Comparison of ENCODE assay signal across 25 cellular contexts in the genomic region with DNA sequence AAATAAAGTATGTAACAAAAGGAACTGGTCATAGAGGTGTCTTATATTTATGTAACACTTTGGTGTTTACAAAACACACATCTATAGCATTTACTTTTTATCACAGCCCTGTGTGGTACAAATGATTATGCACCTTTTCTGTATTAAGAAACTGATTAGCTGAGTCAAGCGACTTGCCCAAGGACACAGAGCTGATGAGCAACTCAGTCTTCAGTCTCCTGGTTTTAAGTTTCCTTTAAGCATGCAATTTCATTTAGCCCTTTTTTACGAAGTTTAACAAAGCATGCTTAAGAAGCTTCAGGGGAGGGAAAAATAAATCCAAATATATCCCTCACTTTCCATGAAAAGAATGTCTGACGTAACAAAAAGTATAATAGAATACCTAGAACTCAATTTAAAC. TPM values are rescaled to one million over a fixed set of nuclear protein-coding genes. Genes with fewer than 3 reads are reported as not detected.
DNase-seq lines count a peak whose midpoint lies in the region; ATAC-seq, FAIRE-seq and TF ChIP-seq lines count a peak whose summit lies in the region.
"Had no signal": no experiment of that assay in that cellular context is flagged by ENCODE, and none has a peak within 500 bp of the region (broad histone marks: within the 10 kb centered on the region; RNA-seq: fewer than 3 reads in every experiment).

No MANE protein-coding gene starts in this region.

- DNase-seq in HepG2 (ENCODE audit: low spot score) (no peak), right lobe of liver (no peak), body of pancreas (no peak), kidney epithelial cell (ENCODE audit: low read depth) (no peak), suprapubic skin (ENCODE audit: low spot score in 2 of 2) (no peak), tibial nerve (ENCODE audit: low spot score in 2 of 2) (no peak), NCI-H2107 treated with DMSO at 0.1 percent for 48 hours (lab: John Stamatoyannopoulos, UW; ENCODE audit: unreplicated experiment) (no peak)
- no peak for DNase-seq in activated CD4-positive, alpha-beta T cell treated with anti-CD3 and anti-CD28 coated beads for 4 hours
- DNase-seq: 8988T; CD8-positive, alpha-beta memory T cell; EL; HFFc6; MG63; NCI-H1417; NCI-H1694 treated with DMSO at 0.1 percent for 48 hours; NCI-H2227 treated with DMSO at 0.1 percent for 48 hours; NCI-H510A; NCI-H748 treated with DMSO at 0.1 percent for 48 hours; Peyer's patch had no signal

- H2AFZ ChIP-seq in HepG2 (ENCODE audit: low read length), result no peak overlapping the region

- TF ChIP-seq EP300 in HepG2 (IDR thresholded peaks at IDR 0.05; ENCODE audit: low read depth in 2 of 2, low read length in 2 of 2) (no peak), HepG2 (CRISPR knock-in tag; IDR thresholded peaks at IDR 0.05; ENCODE audit: borderline replicate concordance) (no peak), suprapubic skin (IDR thresholded peaks at IDR 0.05) (no peak), tibial nerve (IDR thresholded peaks at IDR 0.05) (no peak)

- CTCF ChIA-PET in HepG2 (lab: Yijun Ruan, JAX; ENCODE audit: low intra/inter-chr PET ratio, low total read pairs), result interaction anchor here (1.4 to 3.6 kb wide), 2 partner anchors 31 to 72 kb away, joined by 4 to 15 read pairs; no protein-coding TSS in a partner anchor

- H3K9me3 ChIP-seq in HepG2 (ENCODE audit: low read length), result no peaks in the 10 kb centered on the region
- no peaks in the 10 kb centered on the region for H3K9me3 ChIP-seq in right lobe of liver
- H3K9me3 ChIP-seq in body of pancreas, result no peaks in the 10 kb centered on the region
- H3K9me3 ChIP-seq in suprapubic skin, result no peaks in the 10 kb centered on the region
- H3K9me3 ChIP-seq in tibial nerve, result no peaks in the 10 kb centered on the region
- H3K9me3 ChIP-seq: MG63, Peyer's patch, SJSA1 had no signal

- H3K4me1 ChIP-seq in HepG2 (ENCODE audit: insufficient read depth, low read length) (peaks cover 57% of the 10 kb centered on the region), right lobe of liver (peaks cover 0 to 22% (median 3%) of the 10 kb centered on the region in 4 donors), body of pancreas (peaks cover 4% of the 10 kb centered on the region), suprapubic skin (peaks cover 17% of the 10 kb centered on the region), tibial nerve (peaks cover 0 to 24% (median 6%) of the 10 kb centered on the region in 4 donors)

- peaks cover 73% of the 10 kb centered on the region for H3K79me2 ChIP-seq in HepG2 (ENCODE audit: insufficient read depth, low read length)

- intact Hi-C loops in HepG2 (cut with micrococcal nuclease; ENCODE audit: unreplicated experiment), result no loop called here
- intact Hi-C loops in right lobe of liver (cut with DNase I), result no loop called here
- intact Hi-C loops in body of pancreas (cut with DNase I), result no loop called here

- H3K4me3 ChIP-seq in HepG2 (replicated peaks in 1 of 3; ENCODE audit: insufficient read depth in 1 of 3, low read depth in 2 of 3, low read length in 3 of 3), result peak overlapping the region; percentile 69 to 81 (median 81); a peak in 5 of 6 replicates
- H3K4me3 ChIP-seq in right lobe of liver, result no peak overlapping the region
- peak overlapping the region in 1 of 2 donors; percentile 11 for H3K4me3 ChIP-seq in body of pancreas
- H3K4me3 ChIP-seq in kidney epithelial cell (ENCODE audit: low read depth, low read length), result peak overlapping the region; percentile 97
- no peak overlapping the region for H3K4me3 ChIP-seq in suprapubic skin
- no peak overlapping the region for H3K4me3 ChIP-seq in tibial nerve
- H3K4me3 ChIP-seq: K562, MG63, Peyer's patch, SJSA1 had no signal

- POLR2A ChIA-PET in HepG2 (lab: Yijun Ruan, JAX), result no interaction called here

- no peak for TF ChIP-seq CTCF in HepG2 (CRISPR knock-in tag; IDR thresholded peaks at IDR 0.05)
- no peak for TF ChIP-seq CTCF in right lobe of liver (IDR thresholded peaks at IDR 0.05)
- TF ChIP-seq CTCF in body of pancreas (IDR thresholded peaks at IDR 0.05), result no peak
- no peak for TF ChIP-seq CTCF in kidney epithelial cell (IDR thresholded peaks at IDR 0.05; ENCODE audit: insufficient read depth, low read length, poor library complexity, severe bottlenecking)
- no peak for TF ChIP-seq CTCF in suprapubic skin (IDR thresholded peaks at IDR 0.05)
- TF ChIP-seq CTCF in tibial nerve (IDR thresholded peaks at IDR 0.05), result no peak

- peak overlapping the region; percentile 27 for H3K27ac ChIP-seq in HepG2 (ENCODE audit: extremely low read length, insufficient read depth, low read length)
- H3K27ac ChIP-seq in right lobe of liver, result no peak overlapping the region
- peak overlapping the region in 3 of 4 donors; percentile 18 to 92 (median 89) for H3K27ac ChIP-seq in body of pancreas
- no peak overlapping the region for H3K27ac ChIP-seq in suprapubic skin
- H3K27ac ChIP-seq in tibial nerve, result no peak overlapping the region
- H3K27ac ChIP-seq: C4-2B, Peyer's patch, SJSA1 had no signal

- TF ChIP-seq POLR2A in HepG2 (IDR thresholded peaks at IDR 0.05; ENCODE audit: insufficient read depth in 1 of 2, low read depth in 2 of 2, low read length in 2 of 2) (no peak), right lobe of liver (IDR thresholded peaks at IDR 0.05) (no peak), body of pancreas (IDR thresholded peaks at IDR 0.05) (no peak), suprapubic skin (IDR thresholded peaks at IDR 0.05) (no peak), tibial nerve (IDR thresholded peaks at IDR 0.05) (no peak)

- in situ Hi-C loops in HepG2 (cut with HindIII; ENCODE audit: extremely low pct_ligation_motif_present, low pct_unique_long_range_greater_than_20kb), result no loop called here

- peaks cover 3% of the 10 kb centered on the region; the same call in 1 of the 2 replicates for H4K20me1 ChIP-seq in HepG2 (ENCODE audit: insufficient read depth, low read length)

- peak overlapping the region; percentile 79 for H3K9ac ChIP-seq in HepG2 (ENCODE audit: insufficient read depth, low read depth, low read length)

- FAIRE-seq in HepG2 (lab: Jason Lieb, UNC), result no peak
- FAIRE-seq: D721Med, H54, K562 had no signal

- H3K36me3 ChIP-seq in HepG2 (replicated peaks in 1 of 2; ENCODE audit: control insufficient read depth in 1 of 2, insufficient read depth in 2 of 2, low read length in 2 of 2) (peaks cover 6 to 16% of the 10 kb centered on the region in 2 experiments), right lobe of liver (no peaks in the 10 kb centered on the region), body of pancreas (replicated peaks in 1 of 2; ENCODE audit: insufficient read depth in 1 of 2, low read depth in 2 of 2) (no peaks in the 10 kb centered on the region), kidney epithelial cell (ENCODE audit: control insufficient read depth, insufficient read depth, low read length) (peaks cover 2% of the 10 kb centered on the region), suprapubic skin (no peaks in the 10 kb centered on the region), tibial nerve (no peaks in the 10 kb centered on the region)
- H3K36me3 ChIP-seq: MG63, Peyer's patch, SJSA1 had no signal

- TF ChIP-seq RAD21 in HepG2 (CRISPR knock-in tag; IDR thresholded peaks at IDR 0.05), result no peak

- 43% methylated on average over 3 of the region's 3 CpGs for WGBS in HepG2 (ENCODE audit: low lambda C conversion rate)
- WGBS in right lobe of liver (ENCODE audit: insufficient coverage, low coverage, low lambda C conversion rate, missing lambda C conversion rate), result 68% methylated on average over 3 of the region's 3 CpGs
- WGBS in body of pancreas, 2 donors, result 17 to 31% methylated on average over 3 of the region's 3 CpGs
- WGBS in suprapubic skin, result 56% methylated on average over 3 of the region's 3 CpGs
- 58 to 67% methylated on average over 3 of the region's 3 CpGs for WGBS in tibial nerve, 2 donors

- BruUV-seq in HepG2 (replicated peaks; lab: Mats Ljungman, UMichigan), result no TSS peak

- H3K27me3 ChIP-seq in HepG2 (ENCODE audit: control insufficient read depth in 1 of 2, insufficient read depth in 2 of 2, low read length in 2 of 2), result no peaks in the 10 kb centered on the region; a peak in 1 of 5 replicates
- no peaks in the 10 kb centered on the region for H3K27me3 ChIP-seq in right lobe of liver
- no peaks in the 10 kb centered on the region for H3K27me3 ChIP-seq in body of pancreas
- H3K27me3 ChIP-seq in kidney epithelial cell (ENCODE audit: control insufficient read depth, insufficient read depth, low read length), result no peaks in the 10 kb centered on the region
- no peaks in the 10 kb centered on the region for H3K27me3 ChIP-seq in suprapubic skin
- no peaks in the 10 kb centered on the region for H3K27me3 ChIP-seq in tibial nerve
- H3K27me3 ChIP-seq: Peyer's patch, SJSA1 had no signal

- H3K4me2 ChIP-seq in HepG2 (ENCODE audit: low read depth, low read length), result peak overlapping the region; percentile 91

- ATAC-seq in HepG2, result no peak
- ATAC-seq in right lobe of liver, result no peak
- ATAC-seq in body of pancreas, result no peak
- ATAC-seq: K562 had no signal

RNA-seq across cellular contexts. Expression of gene DCDC2, which starts 2.4 kb away (rescaled TPM):
- total RNA-seq in HepG2 (2016; rRNA removed; fragmentation: Illumina TruSeq; extraction: Trizol) (36.2 and 40.4 TPM in 2 replicates), right lobe of liver (1 to 10 TPM in 3 of 6 experiments, under 1 TPM in 3; 0.68 to 3.8 (median 0.92) TPM), body of pancreas (10 to 100 TPM; 20.8 to 37.4 TPM), kidney epithelial cell (37.1 and 43.9 TPM in 2 replicates), suprapubic skin (under 1 TPM in 3 of 4 donors, not detected in 1; 0.15 to 0.55 (median 0.16) TPM), tibial nerve (not detected)
- 23.4 and 24.8 TPM in 2 replicates for total RNA-seq in HepG2 (2016; cell fraction: cytosol; rRNA removed; fragmentation: Illumina TruSeq; extraction: Trizol; ENCODE audit: low read depth)
- total RNA-seq in HepG2 (2016; cell fraction: insoluble cytoplasmic fraction; rRNA removed; fragmentation: Illumina TruSeq; extraction: Trizol), result 34.4 and 42.0 TPM in 2 replicates
- 13.9 and 16.3 TPM in 2 replicates for total RNA-seq in HepG2 (2016; cell fraction: membrane; rRNA removed; fragmentation: Illumina TruSeq; extraction: Trizol)
- 34.1 and 37.7 TPM in 2 replicates for total RNA-seq in HepG2 (2016; cell fraction: nucleus; rRNA removed; fragmentation: Illumina TruSeq; extraction: Trizol)
- 6.5 and 9.0 TPM in 2 replicates for polyA plus RNA-seq in HepG2 (2011; rRNA removed)
- 4.7 and 6.5 TPM in 2 replicates for polyA plus RNA-seq in HepG2 (2011; cell fraction: cytosol; rRNA removed)
- 8.1 and 9.5 TPM in 2 replicates for polyA plus RNA-seq in HepG2 (2011; cell fraction: nucleus; rRNA removed)
- polyA plus RNA-seq in HepG2 (2012), result 17.9 and 50.5 TPM in 2 replicates
- 4.5 and 5.8 TPM in 2 replicates for polyA plus RNA-seq in HepG2 (2016; cell fraction: cytosol; fragmentation: Illumina TruSeq; extraction: Trizol; ENCODE audit: low read depth)
- polyA plus RNA-seq in HepG2 (2016; cell fraction: insoluble cytoplasmic fraction; fragmentation: Illumina TruSeq; extraction: Trizol; ENCODE audit: low read depth), result 33.2 and 33.9 TPM in 2 replicates
- polyA plus RNA-seq in HepG2 (2016; cell fraction: membrane; fragmentation: Illumina TruSeq; extraction: Trizol; ENCODE audit: low read depth), result 6.3 and 6.7 TPM in 2 replicates
- 25.2 and 32.0 TPM in 2 replicates for polyA plus RNA-seq in HepG2 (2016; cell fraction: nucleus; fragmentation: Illumina TruSeq; extraction: Trizol; ENCODE audit: insufficient read depth, low read depth)
- 0.05 and 14.8 TPM in 2 replicates for polyA minus RNA-seq in HepG2 (2011; rRNA and poly(A)+ RNA removed; ENCODE audit: low replicate concordance)
- 9.5 and 14.1 TPM in 2 replicates for polyA minus RNA-seq in HepG2 (2011; cell fraction: cytosol; rRNA and poly(A)+ RNA removed)
- 26.1 and 43.1 TPM in 2 replicates for polyA minus RNA-seq in HepG2 (2011; cell fraction: nucleus; rRNA and poly(A)+ RNA removed)
- total RNA-seq: CD8-positive, alpha-beta memory T cell; HFFc6; LHCN-M2 had no signal
- polyA plus RNA-seq: CD8-positive, alpha-beta memory T cell; K562 had no signal

RNA-seq across cellular contexts. Expression of gene MRS2, which starts 47.3 kb away (rescaled TPM):
- total RNA-seq in HepG2 (2016; rRNA removed; fragmentation: Illumina TruSeq; extraction: Trizol) (83.8 and 90.2 TPM in 2 replicates), right lobe of liver (10 to 100 TPM; 11.1 to 16.4 (median 13.1) TPM), body of pancreas (10 to 100 TPM; 11.7 to 23.1 TPM), kidney epithelial cell (26.1 and 42.3 TPM in 2 replicates), suprapubic skin (10 to 100 TPM; 12.4 to 18.8 (median 14.6) TPM), tibial nerve (10 to 100 TPM; 22.8 to 36.1 (median 27.5) TPM)
- total RNA-seq in HepG2 (2016; cell fraction: cytosol; rRNA removed; fragmentation: Illumina TruSeq; extraction: Trizol; ENCODE audit: low read depth), result 24.9 and 25.3 TPM in 2 replicates
- 83.6 and 84.1 TPM in 2 replicates for total RNA-seq in HepG2 (2016; cell fraction: insoluble cytoplasmic fraction; rRNA removed; fragmentation: Illumina TruSeq; extraction: Trizol)
- 55.9 and 57.0 TPM in 2 replicates for total RNA-seq in HepG2 (2016; cell fraction: membrane; rRNA removed; fragmentation: Illumina TruSeq; extraction: Trizol)
- 67.1 and 77.0 TPM in 2 replicates for total RNA-seq in HepG2 (2016; cell fraction: nucleus; rRNA removed; fragmentation: Illumina TruSeq; extraction: Trizol)
- polyA plus RNA-seq in HepG2 (2011; rRNA removed), result 22.0 and 31.1 TPM in 2 replicates
- 20.5 and 21.1 TPM in 2 replicates for polyA plus RNA-seq in HepG2 (2011; cell fraction: cytosol; rRNA removed)
- 31.6 and 35.0 TPM in 2 replicates for polyA plus RNA-seq in HepG2 (2011; cell fraction: nucleus; rRNA removed)
- polyA plus RNA-seq in HepG2 (2012), result 25.2 and 37.6 TPM in 2 replicates
- 12.3 and 19.0 TPM in 2 replicates for polyA plus RNA-seq in HepG2 (2016; cell fraction: cytosol; fragmentation: Illumina TruSeq; extraction: Trizol; ENCODE audit: low read depth)
- 74.2 and 76.1 TPM in 2 replicates for polyA plus RNA-seq in HepG2 (2016; cell fraction: insoluble cytoplasmic fraction; fragmentation: Illumina TruSeq; extraction: Trizol; ENCODE audit: low read depth)
- polyA plus RNA-seq in HepG2 (2016; cell fraction: membrane; fragmentation: Illumina TruSeq; extraction: Trizol; ENCODE audit: low read depth), result 32.7 and 42.2 TPM in 2 replicates
- polyA plus RNA-seq in HepG2 (2016; cell fraction: nucleus; fragmentation: Illumina TruSeq; extraction: Trizol; ENCODE audit: insufficient read depth, low read depth), result 92.0 and 106 TPM in 2 replicates
- 16.3 and 37.2 TPM in 2 replicates for polyA minus RNA-seq in HepG2 (2011; rRNA and poly(A)+ RNA removed; ENCODE audit: low replicate concordance)
- polyA minus RNA-seq in HepG2 (2011; cell fraction: cytosol; rRNA and poly(A)+ RNA removed), result 29.2 and 31.6 TPM in 2 replicates
- 41.7 and 50.5 TPM in 2 replicates for polyA minus RNA-seq in HepG2 (2011; cell fraction: nucleus; rRNA and poly(A)+ RNA removed)

Comparison
In these comparisons a context has a peak if more than half of its experiments do, and no peak if none do; other contexts are left out.
1. H3K27ac ChIP-seq: peak in HepG2 (single experiment) and body of pancreas (3 of 4); none in right lobe of liver (0 of 3), suprapubic skin (single experiment) and tibial nerve (0 of 4).
2. H3K4me3 ChIP-seq: peak in HepG2 (3 of 3) and kidney epithelial cell (single experiment); none in right lobe of liver (0 of 3), suprapubic skin (single experiment) and tibial nerve (0 of 4).